ENCODE assay signal across 10 cellular contexts in the genomic region with DNA sequence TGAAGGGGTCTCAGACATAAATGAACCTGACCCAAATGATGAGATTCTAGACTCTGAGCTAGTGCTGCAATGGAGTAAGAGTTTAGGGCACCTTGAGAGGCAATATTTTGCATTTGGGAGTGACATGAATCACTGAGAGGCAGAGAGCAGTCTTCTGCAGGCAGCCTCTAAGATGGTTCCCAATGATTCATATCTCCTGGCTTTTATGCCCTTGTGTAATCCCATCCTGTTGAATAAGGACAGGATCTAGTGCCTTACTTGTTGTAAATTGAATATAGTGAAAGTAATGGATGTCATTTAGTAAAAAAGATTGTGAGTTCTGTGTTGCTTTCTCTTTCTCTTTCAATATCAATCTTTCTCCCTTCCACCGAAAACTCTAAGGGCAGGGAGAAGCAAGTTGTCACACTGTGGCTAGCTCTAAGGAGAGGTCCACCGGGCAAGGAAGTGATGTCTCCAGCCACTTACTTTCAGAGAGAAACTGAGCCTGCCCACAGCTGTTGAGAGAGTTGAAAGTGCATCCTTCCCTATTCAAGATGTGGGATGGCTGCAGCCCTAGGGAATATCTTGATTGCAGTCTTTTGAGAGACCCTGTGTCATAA.
DNase-seq lines count a peak whose midpoint lies in the region; ATAC-seq and TF ChIP-seq lines count a peak whose summit lies in the region.
"Had no signal": no experiment of that assay in that cellular context is flagged by ENCODE, and none has a peak within 500 bp of the region (broad histone marks: within the 10 kb centered on the region; RNA-seq: fewer than 3 reads in every experiment).

No MANE protein-coding gene starts in this region.

- peaks cover 2% of the 10 kb centered on the region for H3K4me1 Mint-ChIP-seq in osteocyte (ENCODE audit: unreplicated experiment)
- H3K4me1 Mint-ChIP-seq: brain had no signal

- no peak for TF ChIP-seq CTCF in osteocyte (IDR thresholded peaks at IDR 0.05)

- ATAC-seq in GM21381 (IDR thresholded peaks at IDR 0.05; ENCODE audit: unreplicated experiment) (no peak), GM19395 (IDR thresholded peaks at IDR 0.05; ENCODE audit: unreplicated experiment) (no peak)

- peak; percentile 45 for DNase-seq in GM04504 (ENCODE audit: low read depth)
- DNase-seq in NAMALWA (ENCODE audit: low spot score), result peak; percentile 11
- DNase-seq in dermis blood vessel endothelial cell, result peak; percentile 48
- DNase-seq in osteocyte (ENCODE audit: extremely low spot score, unreplicated experiment), result no peak
- DNase-seq in NCI-H510A treated with DMSO at 0.1 percent for 48 hours (lab: John Stamatoyannopoulos, UW), result no peak
- DNase-seq: GF-D8, ovary had no signal

- H3K4me3 Mint-ChIP-seq in osteocyte (ENCODE audit: unreplicated experiment), result no peak overlapping the region
- H3K4me3 Mint-ChIP-seq: brain had no signal

- peak overlapping the region; percentile 51 for H3K27ac Mint-ChIP-seq in osteocyte (ENCODE audit: unreplicated experiment)
- H3K27ac Mint-ChIP-seq: brain had no signal

- peaks cover 35% of the 10 kb centered on the region for H3K9me3 Mint-ChIP-seq in osteocyte (ENCODE audit: unreplicated experiment)

- peaks cover 4% of the 10 kb centered on the region for H3K36me3 Mint-ChIP-seq in osteocyte (ENCODE audit: unreplicated experiment)
- H3K36me3 Mint-ChIP-seq: brain had no signal

- no peaks in the 10 kb centered on the region for H3K27me3 Mint-ChIP-seq in osteocyte (ENCODE audit: unreplicated experiment)

Comparison
In these comparisons a context has a peak if more than half of its experiments do, and no peak if none do; other contexts are left out.
1. DNase-seq: peak in GM04504 (single experiment), NAMALWA (single experiment) and dermis blood vessel endothelial cell (single experiment); none in osteocyte (single experiment) and NCI-H510A treated with DMSO at 0.1 percent for 48 hours (single experiment).